In genomic region chr21:43864313-43864805, GRCh38 we compare ENCODE assay signal across 8 cellular contexts. TPM values are rescaled to one million over a fixed set of nuclear protein-coding genes. Genes with fewer than 3 reads are reported as not detected.
A peak's percentile ranks its signal among the peaks of the same experiment; 100 is the strongest.
DNase-seq lines count a peak whose midpoint lies in the region; ATAC-seq and TF ChIP-seq lines count a peak whose summit lies in the region.

No MANE protein-coding gene starts in this region.

- peaks cover 2% of the 10 kb centered on the region for H3K27me3 Mint-ChIP-seq in activated T-helper 1 cell treated with anti-CD3 and anti-CD28 coated beads, Interleukin-12 subunit alpha, Interleukin-12 subunit beta, Interleukin-2, Interleukin-4 antibody, amounts not matched to agents 30 ng/mL and 10 ng/mL and 1 ng/mL, durations not matched to agents 14 hours and 24 hours and 36 hours (ENCODE audit: insufficient read depth)
- H3K27me3 Mint-ChIP-seq in progenitor cell of endocrine pancreas: no peaks in the 10 kb centered on the region

- peak; percentile 76 for DNase-seq in NCI-H2029 (lab: John Stamatoyannopoulos, UW)
- DNase-seq in NCI-H2029 treated with DMSO at 0.1 percent for 48 hours (lab: John Stamatoyannopoulos, UW): no peak
- peak; percentile 80 for DNase-seq in NCI-H2196 (lab: John Stamatoyannopoulos, UW; ENCODE audit: unreplicated experiment)
- DNase-seq in activated T-helper 1 cell treated with anti-CD3 and anti-CD28 coated beads, Interleukin-12 subunit alpha, Interleukin-12 subunit beta, Interleukin-2, Interleukin-4 antibody, amounts not matched to agents 30 ng/mL and 10 ng/mL and 1 ng/mL, durations not matched to agents 14 hours and 24 hours and 36 hours (ENCODE audit: low spot score): peak; percentile 16
- peak; percentile 68 for DNase-seq in Right ventricle myocardium superior
- DNase-seq in progenitor cell of endocrine pancreas (ENCODE audit: low spot score, unreplicated experiment): peak; percentile 47

- ATAC-seq in Right ventricle myocardium superior (ENCODE audit: poor library complexity) (peak; percentile 56), HG02973 (IDR thresholded peaks at IDR 0.05; ENCODE audit: unreplicated experiment) (no peak), GM21360 (IDR thresholded peaks at IDR 0.05; ENCODE audit: unreplicated experiment) (no peak)

- peak overlapping the region; percentile 42 for H3K4me3 Mint-ChIP-seq in activated T-helper 1 cell treated with anti-CD3 and anti-CD28 coated beads, Interleukin-12 subunit alpha, Interleukin-12 subunit beta, Interleukin-2, Interleukin-4 antibody, amounts not matched to agents 30 ng/mL and 10 ng/mL and 1 ng/mL, durations not matched to agents 14 hours and 24 hours and 36 hours
- peak overlapping the region; percentile 69 for H3K4me3 Mint-ChIP-seq in progenitor cell of endocrine pancreas (ENCODE audit: low read depth)

- TF ChIP-seq CTCF in progenitor cell of endocrine pancreas (IDR thresholded peaks at IDR 0.05; ENCODE audit: unreplicated experiment): peak; percentile 20

- intact Hi-C loops in activated T-helper 1 cell treated with anti-CD3 and anti-CD28 coated beads, Interleukin-12 subunit alpha, Interleukin-12 subunit beta, Interleukin-2, Interleukin-4 antibody, amounts not matched to agents 30 ng/mL and 10 ng/mL and 1 ng/mL, durations not matched to agents 14 hours and 24 hours and 36 hours (cut with micrococcal nuclease): loop anchor here (2.0 kb wide), 2 partner anchors 74 to 76 kb away; partner anchors contain the start of gene RRP1
- intact Hi-C loops in Right ventricle myocardium superior (cut with DNase I): loop anchor here (10.0 kb wide), 1 partner anchor 60 kb away; no protein-coding TSS in a partner anchor

- H3K27ac Mint-ChIP-seq in activated T-helper 1 cell treated with anti-CD3 and anti-CD28 coated beads, Interleukin-12 subunit alpha, Interleukin-12 subunit beta, Interleukin-2, Interleukin-4 antibody, amounts not matched to agents 30 ng/mL and 10 ng/mL and 1 ng/mL, durations not matched to agents 14 hours and 24 hours and 36 hours: no peak overlapping the region
- H3K27ac Mint-ChIP-seq in progenitor cell of endocrine pancreas: no peak overlapping the region

- peaks cover 32% of the 10 kb centered on the region for H3K4me1 Mint-ChIP-seq in activated T-helper 1 cell treated with anti-CD3 and anti-CD28 coated beads, Interleukin-12 subunit alpha, Interleukin-12 subunit beta, Interleukin-2, Interleukin-4 antibody, amounts not matched to agents 30 ng/mL and 10 ng/mL and 1 ng/mL, durations not matched to agents 14 hours and 24 hours and 36 hours (ENCODE audit: low read depth)
- peaks cover 33% of the 10 kb centered on the region for H3K4me1 Mint-ChIP-seq in progenitor cell of endocrine pancreas (ENCODE audit: low read depth)

- H3K9me3 Mint-ChIP-seq in activated T-helper 1 cell treated with anti-CD3 and anti-CD28 coated beads, Interleukin-12 subunit alpha, Interleukin-12 subunit beta, Interleukin-2, Interleukin-4 antibody, amounts not matched to agents 30 ng/mL and 10 ng/mL and 1 ng/mL, durations not matched to agents 14 hours and 24 hours and 36 hours: no peaks in the 10 kb centered on the region
- H3K9me3 Mint-ChIP-seq in progenitor cell of endocrine pancreas (ENCODE audit: low read depth): no peaks in the 10 kb centered on the region

- peaks cover 30% of the 10 kb centered on the region for H3K36me3 Mint-ChIP-seq in activated T-helper 1 cell treated with anti-CD3 and anti-CD28 coated beads, Interleukin-12 subunit alpha, Interleukin-12 subunit beta, Interleukin-2, Interleukin-4 antibody, amounts not matched to agents 30 ng/mL and 10 ng/mL and 1 ng/mL, durations not matched to agents 14 hours and 24 hours and 36 hours (ENCODE audit: low read depth)
- peaks cover 5% of the 10 kb centered on the region for H3K36me3 Mint-ChIP-seq in progenitor cell of endocrine pancreas (ENCODE audit: insufficient read depth)

RNA-seq across cellular contexts. Expression of gene AGPAT3, which starts 0.7 kb away (rescaled TPM):
- 127 and 132 TPM in 2 replicates for total RNA-seq in activated T-helper 1 cell treated with anti-CD3 and anti-CD28 coated beads, Interleukin-12 subunit alpha, Interleukin-12 subunit beta, Interleukin-2, Interleukin-4 antibody, amounts not matched to agents 30 ng/mL and 10 ng/mL and 1 ng/mL, durations not matched to agents 14 hours and 24 hours and 36 hours
- 96.3 TPM for total RNA-seq in Right ventricle myocardium superior
- 50.5 and 55.2 TPM in 2 replicates for total RNA-seq in progenitor cell of endocrine pancreas
